In genomic region chr4:87278335-87278794, GRCh38 we compare ENCODE assay signal across 1 cellular context.
TF ChIP-seq lines count a peak whose summit lies in the region.

No MANE protein-coding gene starts in this region.

TF ChIP-seq in HepG2, 621 proteins besides CTCF, POLR2A, EP300 and RAD21 (continued from another document and continues in another):
- TF ChIP-seq ATF4 (CRISPR knock-in tag; IDR thresholded peaks at IDR 0.05) (peak in 1 of 2 experiments; percentile 76; a peak in 2 of 4 replicates), ZSCAN5A (CRISPR knock-in tag; IDR thresholded peaks at IDR 0.05; ENCODE audit: borderline replicate concordance) (peak; percentile 74; the same call in 1 of the 2 replicates), ZNF891 (CRISPR knock-in tag; IDR thresholded peaks at IDR 0.05) (no peak), HNRNPK (IDR thresholded peaks at IDR 0.05; ENCODE audit: low read depth, low read length, poor library complexity, severe bottlenecking) (no peak), ZBTB2 (CRISPR knock-in tag; IDR thresholded peaks at IDR 0.05; ENCODE audit: low read depth) (no peak), MEIS1 (CRISPR knock-in tag; IDR thresholded peaks at IDR 0.05; ENCODE audit: borderline replicate concordance) (peak; percentile 95), GTF3A (CRISPR knock-in tag; conservative IDR thresholded peaks at IDR 0.05) (no peak), ZNF749 (CRISPR knock-in tag; IDR thresholded peaks at IDR 0.05; ENCODE audit: borderline replicate concordance) (no peak), NRL (CRISPR knock-in tag; IDR thresholded peaks at IDR 0.05; ENCODE audit: borderline replicate concordance) (no peak), BHLHE40 (IDR thresholded peaks at IDR 0.05; ENCODE audit: low read length) (peak; percentile 87), ZBTB33 (CRISPR knock-in tag; IDR thresholded peaks at IDR 0.05) (peak; percentile 46; the same call in 1 of the 2 replicates), PLRG1 (conservative IDR thresholded peaks at IDR 0.05) (no peak), MAFF (IDR thresholded peaks at IDR 0.05; ENCODE audit: low read depth, low read length) (peak; percentile 13; the same call in 1 of the 2 replicates), RCOR2 (CRISPR knock-in tag; IDR thresholded peaks at IDR 0.05) (peak; percentile 90; the same call in 1 of the 2 replicates), ZNF766 (CRISPR knock-in tag; IDR thresholded peaks at IDR 0.05; ENCODE audit: borderline replicate concordance) (no peak), MXI1 (IDR thresholded peaks at IDR 0.05; ENCODE audit: borderline replicate concordance, low read depth, low read length) (peak; percentile 14; the same call in 1 of the 3 replicates), ARNTL (CRISPR knock-in tag; IDR thresholded peaks at IDR 0.05) (peak; percentile 84), ARID2 (CRISPR knock-in tag; IDR thresholded peaks at IDR 0.05; ENCODE audit: borderline replicate concordance) (no peak), RELA (CRISPR knock-in tag; IDR thresholded peaks at IDR 0.05) (no peak), ZHX2 (IDR thresholded peaks at IDR 0.05; ENCODE audit: low read depth) (no peak), ZHX2 (CRISPR knock-in tag; IDR thresholded peaks at IDR 0.05; ENCODE audit: borderline replicate concordance) (no peak), MIER2 (CRISPR knock-in tag; IDR thresholded peaks at IDR 0.05) (peak; percentile 80; the same call in 1 of the 2 replicates), BCL3 (CRISPR knock-in tag; IDR thresholded peaks at IDR 0.05) (no peak), POLR2AphosphoS2 (IDR thresholded peaks at IDR 0.05; ENCODE audit: low read depth, low read length) (no peak), SNRNP70 (IDR thresholded peaks at IDR 0.05; ENCODE audit: low read depth, low read length) (no peak), ZNF780A (CRISPR knock-in tag; IDR thresholded peaks at IDR 0.05) (no peak), TOPORS (CRISPR knock-in tag; IDR thresholded peaks at IDR 0.05) (peak; percentile 73; the same call in 1 of the 2 replicates), ZSCAN29 (CRISPR knock-in tag; conservative IDR thresholded peaks at IDR 0.05) (no peak), TRIM24 (CRISPR knock-in tag; IDR thresholded peaks at IDR 0.05) (no peak), SETDB1 (CRISPR knock-in tag; IDR thresholded peaks at IDR 0.05; ENCODE audit: borderline replicate concordance) (no peak), PAXIP1 (CRISPR knock-in tag; conservative IDR thresholded peaks at IDR 0.05) (peak; percentile 99), CREB3 (CRISPR knock-in tag; IDR thresholded peaks at IDR 0.05) (no peak), SRF (IDR thresholded peaks at IDR 0.05; ENCODE audit: low read depth, low read length) (no peak)
- TF ChIP-seq, protein P1, sequence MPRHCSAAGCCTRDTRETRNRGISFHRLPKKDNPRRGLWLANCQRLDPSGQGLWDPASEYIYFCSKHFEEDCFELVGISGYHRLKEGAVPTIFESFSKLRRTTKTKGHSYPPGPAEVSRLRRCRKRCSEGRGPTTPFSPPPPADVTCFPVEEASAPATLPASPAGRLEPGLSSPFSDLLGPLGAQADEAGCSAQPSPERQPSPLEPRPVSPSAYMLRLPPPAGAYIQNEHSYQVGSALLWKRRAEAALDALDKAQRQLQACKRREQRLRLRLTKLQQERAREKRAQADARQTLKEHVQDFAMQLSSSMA (CRISPR knock-in tag; IDR thresholded peaks at IDR 0.05) = peak; percentile 61; the same call in 1 of the 2 replicates
- TF ChIP-seq, protein P2, sequence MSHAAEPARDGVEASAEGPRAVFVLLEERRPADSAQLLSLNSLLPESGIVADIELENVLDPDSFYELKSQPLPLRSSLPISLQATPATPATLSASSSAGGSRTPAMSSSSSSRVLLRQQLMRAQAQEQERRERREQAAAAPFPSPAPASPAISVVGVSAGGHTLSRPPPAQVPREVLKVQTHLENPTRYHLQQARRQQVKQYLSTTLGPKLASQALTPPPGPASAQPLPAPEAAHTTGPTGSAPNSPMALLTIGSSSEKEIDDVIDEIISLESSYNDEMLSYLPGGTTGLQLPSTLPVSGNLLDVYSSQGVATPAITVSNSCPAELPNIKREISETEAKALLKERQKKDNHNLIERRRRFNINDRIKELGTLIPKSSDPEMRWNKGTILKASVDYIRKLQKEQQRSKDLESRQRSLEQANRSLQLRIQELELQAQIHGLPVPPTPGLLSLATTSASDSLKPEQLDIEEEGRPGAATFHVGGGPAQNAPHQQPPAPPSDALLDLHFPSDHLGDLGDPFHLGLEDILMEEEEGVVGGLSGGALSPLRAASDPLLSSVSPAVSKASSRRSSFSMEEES (CRISPR knock-in tag; IDR thresholded peaks at IDR 0.05) = peak; percentile 89
- TF ChIP-seq, protein P3, sequence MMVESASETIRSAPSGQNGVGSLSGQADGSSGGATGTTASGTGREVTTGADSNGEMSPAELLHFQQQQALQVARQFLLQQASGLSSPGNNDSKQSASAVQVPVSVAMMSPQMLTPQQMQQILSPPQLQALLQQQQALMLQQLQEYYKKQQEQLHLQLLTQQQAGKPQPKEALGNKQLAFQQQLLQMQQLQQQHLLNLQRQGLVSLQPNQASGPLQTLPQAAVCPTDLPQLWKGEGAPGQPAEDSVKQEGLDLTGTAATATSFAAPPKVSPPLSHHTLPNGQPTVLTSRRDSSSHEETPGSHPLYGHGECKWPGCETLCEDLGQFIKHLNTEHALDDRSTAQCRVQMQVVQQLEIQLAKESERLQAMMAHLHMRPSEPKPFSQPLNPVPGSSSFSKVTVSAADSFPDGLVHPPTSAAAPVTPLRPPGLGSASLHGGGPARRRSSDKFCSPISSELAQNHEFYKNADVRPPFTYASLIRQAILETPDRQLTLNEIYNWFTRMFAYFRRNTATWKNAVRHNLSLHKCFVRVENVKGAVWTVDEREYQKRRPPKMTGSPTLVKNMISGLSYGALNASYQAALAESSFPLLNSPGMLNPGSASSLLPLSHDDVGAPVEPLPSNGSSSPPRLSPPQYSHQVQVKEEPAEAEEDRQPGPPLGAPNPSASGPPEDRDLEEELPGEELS (CRISPR knock-in tag; IDR thresholded peaks at IDR 0.05) = peak; percentile 87
